ENCODE assay signal across 1 cellular context in the genomic region with DNA sequence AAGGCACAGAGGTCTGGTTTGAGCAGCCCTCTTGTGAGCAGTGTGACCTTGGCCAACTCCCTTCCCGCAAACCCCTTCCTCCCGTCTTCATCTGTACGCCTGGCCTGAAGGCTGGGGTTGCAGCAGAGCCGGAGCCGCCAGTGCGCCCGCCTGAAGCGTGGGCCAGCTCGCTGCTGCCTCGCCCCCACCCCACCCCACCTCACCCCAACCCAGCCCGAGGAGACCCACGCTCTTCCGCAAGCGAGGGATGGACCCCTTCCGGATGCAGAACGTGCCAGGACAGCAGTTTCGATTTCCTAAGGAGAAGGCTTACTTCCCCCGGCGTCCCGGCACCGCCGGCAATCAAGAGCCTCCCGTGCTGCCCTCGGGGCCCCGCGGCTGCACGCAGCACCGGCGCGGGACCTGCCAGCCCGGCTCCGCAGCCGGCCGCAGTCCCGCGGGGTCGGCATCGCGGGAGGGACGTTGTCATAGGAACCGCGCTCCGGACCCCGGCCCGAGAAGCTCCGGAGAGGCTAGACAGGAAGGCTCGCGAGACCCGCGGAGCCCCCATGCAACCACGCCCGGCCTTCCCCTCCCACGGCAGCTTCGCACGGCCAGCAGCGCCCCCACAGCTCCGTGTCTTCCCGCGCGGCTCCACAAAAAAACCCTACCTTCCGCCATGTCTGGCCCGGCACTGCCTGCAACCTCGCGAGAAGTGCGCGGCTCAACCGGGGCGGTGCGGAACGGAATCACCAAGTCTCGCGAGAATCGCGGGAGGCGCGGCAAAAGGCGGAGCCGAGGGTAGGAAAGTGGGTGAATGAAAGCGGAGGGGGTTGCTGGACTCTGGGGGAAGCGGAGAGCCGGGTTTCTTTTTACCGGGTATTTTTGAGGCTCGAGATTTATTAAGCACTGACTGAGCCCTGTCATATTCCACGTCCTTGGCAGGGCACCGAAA.
TF ChIP-seq lines count a peak whose summit lies in the region.

A gene with protein sequence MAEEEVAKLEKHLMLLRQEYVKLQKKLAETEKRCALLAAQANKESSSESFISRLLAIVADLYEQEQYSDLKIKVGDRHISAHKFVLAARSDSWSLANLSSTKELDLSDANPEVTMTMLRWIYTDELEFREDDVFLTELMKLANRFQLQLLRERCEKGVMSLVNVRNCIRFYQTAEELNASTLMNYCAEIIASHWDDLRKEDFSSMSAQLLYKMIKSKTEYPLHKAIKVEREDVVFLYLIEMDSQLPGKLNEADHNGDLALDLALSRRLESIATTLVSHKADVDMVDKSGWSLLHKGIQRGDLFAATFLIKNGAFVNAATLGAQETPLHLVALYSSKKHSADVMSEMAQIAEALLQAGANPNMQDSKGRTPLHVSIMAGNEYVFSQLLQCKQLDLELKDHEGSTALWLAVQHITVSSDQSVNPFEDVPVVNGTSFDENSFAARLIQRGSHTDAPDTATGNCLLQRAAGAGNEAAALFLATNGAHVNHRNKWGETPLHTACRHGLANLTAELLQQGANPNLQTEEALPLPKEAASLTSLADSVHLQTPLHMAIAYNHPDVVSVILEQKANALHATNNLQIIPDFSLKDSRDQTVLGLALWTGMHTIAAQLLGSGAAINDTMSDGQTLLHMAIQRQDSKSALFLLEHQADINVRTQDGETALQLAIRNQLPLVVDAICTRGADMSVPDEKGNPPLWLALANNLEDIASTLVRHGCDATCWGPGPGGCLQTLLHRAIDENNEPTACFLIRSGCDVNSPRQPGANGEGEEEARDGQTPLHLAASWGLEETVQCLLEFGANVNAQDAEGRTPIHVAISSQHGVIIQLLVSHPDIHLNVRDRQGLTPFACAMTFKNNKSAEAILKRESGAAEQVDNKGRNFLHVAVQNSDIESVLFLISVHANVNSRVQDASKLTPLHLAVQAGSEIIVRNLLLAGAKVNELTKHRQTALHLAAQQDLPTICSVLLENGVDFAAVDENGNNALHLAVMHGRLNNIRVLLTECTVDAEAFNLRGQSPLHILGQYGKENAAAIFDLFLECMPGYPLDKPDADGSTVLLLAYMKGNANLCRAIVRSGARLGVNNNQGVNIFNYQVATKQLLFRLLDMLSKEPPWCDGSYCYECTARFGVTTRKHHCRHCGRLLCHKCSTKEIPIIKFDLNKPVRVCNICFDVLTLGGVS (minus strand): TSS at position 698 of the 934 bp plus-strand sequence. CDS start 38 bp downstream, at position 660.

TF ChIP-seq in K562, 482 proteins besides CTCF, POLR2A, EP300 and RAD21 (continued from another document):
- TF ChIP-seq PHF20 (IDR thresholded peaks at IDR 0.05; ENCODE audit: partially characterized antibody) = peak; percentile 72
- peak; percentile 39; the same call in 1 of the 2 replicates for TF ChIP-seq ELF1 (tag; IDR thresholded peaks at IDR 0.05)
- TF ChIP-seq RBBP5 (IDR thresholded peaks at IDR 0.05; ENCODE audit: borderline replicate concordance, insufficient read depth, low read length, poor library complexity, severe bottlenecking) = peak; percentile 96
- TF ChIP-seq, protein P1, sequence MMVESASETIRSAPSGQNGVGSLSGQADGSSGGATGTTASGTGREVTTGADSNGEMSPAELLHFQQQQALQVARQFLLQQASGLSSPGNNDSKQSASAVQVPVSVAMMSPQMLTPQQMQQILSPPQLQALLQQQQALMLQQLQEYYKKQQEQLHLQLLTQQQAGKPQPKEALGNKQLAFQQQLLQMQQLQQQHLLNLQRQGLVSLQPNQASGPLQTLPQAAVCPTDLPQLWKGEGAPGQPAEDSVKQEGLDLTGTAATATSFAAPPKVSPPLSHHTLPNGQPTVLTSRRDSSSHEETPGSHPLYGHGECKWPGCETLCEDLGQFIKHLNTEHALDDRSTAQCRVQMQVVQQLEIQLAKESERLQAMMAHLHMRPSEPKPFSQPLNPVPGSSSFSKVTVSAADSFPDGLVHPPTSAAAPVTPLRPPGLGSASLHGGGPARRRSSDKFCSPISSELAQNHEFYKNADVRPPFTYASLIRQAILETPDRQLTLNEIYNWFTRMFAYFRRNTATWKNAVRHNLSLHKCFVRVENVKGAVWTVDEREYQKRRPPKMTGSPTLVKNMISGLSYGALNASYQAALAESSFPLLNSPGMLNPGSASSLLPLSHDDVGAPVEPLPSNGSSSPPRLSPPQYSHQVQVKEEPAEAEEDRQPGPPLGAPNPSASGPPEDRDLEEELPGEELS (CRISPR knock-in tag; IDR thresholded peaks at IDR 0.05; ENCODE audit: borderline replicate concordance) = no peak
- TF ChIP-seq GTF2E2 (tag; IDR thresholded peaks at IDR 0.05) = 0 out of 2 replicates have a peak, but pooled peaks have one; percentile 23
- TF ChIP-seq ATF7 (IDR thresholded peaks at IDR 0.05) = peak; percentile 23; the same call in 1 of the 2 replicates
- peak; percentile 73 for TF ChIP-seq TAF7 (tag; IDR thresholded peaks at IDR 0.05)
- peak; percentile 87 for TF ChIP-seq HDAC3 (IDR thresholded peaks at IDR 0.05; ENCODE audit: borderline replicate concordance, partially characterized antibody)
- TF ChIP-seq SIN3A (IDR thresholded peaks at IDR 0.05; ENCODE audit: borderline replicate concordance in 2 of 2, control insufficient read depth in 1 of 2, low read depth in 2 of 2, low read length in 2 of 2) = 0 out of 4 replicates have a peak, but pooled peaks of 1 of the 2 experiments have one; percentile 36
- TF ChIP-seq POLR2B (IDR thresholded peaks at IDR 0.05; ENCODE audit: low read depth, partially characterized antibody) = peak; percentile 52
- TF ChIP-seq C11orf30 (IDR thresholded peaks at IDR 0.05; ENCODE audit: low read depth) = peak; percentile 84
- TF ChIP-seq, protein P2, sequence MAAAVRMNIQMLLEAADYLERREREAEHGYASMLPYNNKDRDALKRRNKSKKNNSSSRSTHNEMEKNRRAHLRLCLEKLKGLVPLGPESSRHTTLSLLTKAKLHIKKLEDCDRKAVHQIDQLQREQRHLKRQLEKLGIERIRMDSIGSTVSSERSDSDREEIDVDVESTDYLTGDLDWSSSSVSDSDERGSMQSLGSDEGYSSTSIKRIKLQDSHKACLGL (CRISPR knock-in tag; IDR thresholded peaks at IDR 0.05; ENCODE audit: borderline replicate concordance, poor library complexity, severe bottlenecking) = no peak
- TF ChIP-seq BRCA1 (IDR thresholded peaks at IDR 0.05) = peak; percentile 96; the same call in 1 of the 2 replicates
- TF ChIP-seq BRCA1 (CRISPR knock-in tag; IDR thresholded peaks at IDR 0.05) = no peak
- TF ChIP-seq RNF2 (IDR thresholded peaks at IDR 0.05) = peak; percentile 20; the same call in 1 of the 2 replicates
- peak; percentile 99 for TF ChIP-seq RBM25 (IDR thresholded peaks at IDR 0.05; ENCODE audit: low read depth, low read length, severe bottlenecking)
- no peak for TF ChIP-seq MCM2 (IDR thresholded peaks at IDR 0.05; ENCODE audit: low read depth)
- TF ChIP-seq RB1 (IDR thresholded peaks at IDR 0.05; ENCODE audit: low read depth) = peak; percentile 87
- TF ChIP-seq, protein P3, sequence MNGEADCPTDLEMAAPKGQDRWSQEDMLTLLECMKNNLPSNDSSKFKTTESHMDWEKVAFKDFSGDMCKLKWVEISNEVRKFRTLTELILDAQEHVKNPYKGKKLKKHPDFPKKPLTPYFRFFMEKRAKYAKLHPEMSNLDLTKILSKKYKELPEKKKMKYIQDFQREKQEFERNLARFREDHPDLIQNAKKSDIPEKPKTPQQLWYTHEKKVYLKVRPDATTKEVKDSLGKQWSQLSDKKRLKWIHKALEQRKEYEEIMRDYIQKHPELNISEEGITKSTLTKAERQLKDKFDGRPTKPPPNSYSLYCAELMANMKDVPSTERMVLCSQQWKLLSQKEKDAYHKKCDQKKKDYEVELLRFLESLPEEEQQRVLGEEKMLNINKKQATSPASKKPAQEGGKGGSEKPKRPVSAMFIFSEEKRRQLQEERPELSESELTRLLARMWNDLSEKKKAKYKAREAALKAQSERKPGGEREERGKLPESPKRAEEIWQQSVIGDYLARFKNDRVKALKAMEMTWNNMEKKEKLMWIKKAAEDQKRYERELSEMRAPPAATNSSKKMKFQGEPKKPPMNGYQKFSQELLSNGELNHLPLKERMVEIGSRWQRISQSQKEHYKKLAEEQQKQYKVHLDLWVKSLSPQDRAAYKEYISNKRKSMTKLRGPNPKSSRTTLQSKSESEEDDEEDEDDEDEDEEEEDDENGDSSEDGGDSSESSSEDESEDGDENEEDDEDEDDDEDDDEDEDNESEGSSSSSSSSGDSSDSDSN (IDR thresholded peaks at IDR 0.05; ENCODE audit: borderline replicate concordance in 1 of 2, low read depth in 2 of 2, low read length in 2 of 2) = peak in 1 of 2 experiments; percentile 48; a peak in 1 of 4 replicates
- peak; percentile 56 to 67 for TF ChIP-seq NRF1 (conservative IDR thresholded peaks at IDR 0.05 in 1 of 2, IDR thresholded peaks at IDR 0.05 in 1 of 2)
- peak; percentile 92 for TF ChIP-seq CXXC5 (CRISPR knock-in tag; IDR thresholded peaks at IDR 0.05)
- TF ChIP-seq, protein P4, sequence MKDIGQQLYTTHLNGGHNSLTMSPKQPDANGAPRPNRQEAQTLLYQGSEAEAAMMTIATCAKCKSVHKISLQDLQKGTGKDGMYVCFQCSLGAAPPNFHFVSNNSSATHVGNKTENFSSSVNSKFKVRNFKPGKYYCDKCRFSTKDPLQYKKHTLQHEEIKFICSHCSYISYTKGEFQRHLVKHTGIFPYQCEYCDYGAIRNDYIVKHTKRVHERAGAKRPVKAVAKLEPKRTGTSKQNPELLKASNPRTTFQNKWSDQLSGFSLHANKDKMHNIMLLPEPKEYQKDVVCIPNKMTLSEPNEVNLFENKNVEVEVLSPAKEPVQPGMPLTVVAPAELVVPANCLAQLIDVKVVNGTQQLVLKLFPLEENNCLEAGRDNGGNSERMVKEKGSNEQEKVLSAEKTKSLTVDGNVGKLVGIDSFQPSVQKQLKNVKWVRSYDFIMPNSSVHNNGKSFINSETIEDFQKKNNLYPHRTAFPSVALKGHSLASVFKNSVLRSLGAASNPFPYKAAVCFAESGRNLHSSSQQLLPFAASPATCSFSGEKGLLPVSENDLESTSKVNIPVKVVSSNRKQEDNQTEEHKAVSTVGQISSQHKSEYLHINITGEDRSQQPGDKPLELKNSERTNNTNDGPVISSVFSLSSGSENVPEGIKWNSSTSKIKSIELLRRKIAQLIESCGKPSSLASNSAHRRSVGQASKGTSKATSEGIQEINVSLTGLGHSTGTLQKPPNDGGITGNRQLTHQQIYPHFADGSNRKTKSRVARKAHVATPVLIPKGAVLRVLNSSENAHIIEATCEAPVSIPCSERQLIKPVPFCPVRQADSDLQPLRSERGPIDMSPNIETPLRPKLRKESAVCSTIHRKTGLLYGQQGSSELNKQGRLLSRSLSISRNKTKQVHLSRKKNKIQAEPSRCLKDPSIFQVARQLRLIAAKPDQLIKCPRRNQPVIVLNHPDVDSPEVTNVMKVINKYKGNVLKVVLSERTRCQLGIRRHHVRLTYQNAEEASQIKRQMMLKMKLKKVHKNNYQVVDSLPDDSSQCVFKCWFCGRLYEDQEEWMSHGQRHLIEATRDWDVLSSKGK (CRISPR knock-in tag; IDR thresholded peaks at IDR 0.05) = no peak
- peak; percentile 66 for TF ChIP-seq HNRNPLL (IDR thresholded peaks at IDR 0.05; ENCODE audit: low read depth, low read length, poor library complexity, severe bottlenecking)
- no peak for TF ChIP-seq KLF13 (tag; IDR thresholded peaks at IDR 0.05; ENCODE audit: borderline replicate concordance, low read depth)
- TF ChIP-seq, protein P5, sequence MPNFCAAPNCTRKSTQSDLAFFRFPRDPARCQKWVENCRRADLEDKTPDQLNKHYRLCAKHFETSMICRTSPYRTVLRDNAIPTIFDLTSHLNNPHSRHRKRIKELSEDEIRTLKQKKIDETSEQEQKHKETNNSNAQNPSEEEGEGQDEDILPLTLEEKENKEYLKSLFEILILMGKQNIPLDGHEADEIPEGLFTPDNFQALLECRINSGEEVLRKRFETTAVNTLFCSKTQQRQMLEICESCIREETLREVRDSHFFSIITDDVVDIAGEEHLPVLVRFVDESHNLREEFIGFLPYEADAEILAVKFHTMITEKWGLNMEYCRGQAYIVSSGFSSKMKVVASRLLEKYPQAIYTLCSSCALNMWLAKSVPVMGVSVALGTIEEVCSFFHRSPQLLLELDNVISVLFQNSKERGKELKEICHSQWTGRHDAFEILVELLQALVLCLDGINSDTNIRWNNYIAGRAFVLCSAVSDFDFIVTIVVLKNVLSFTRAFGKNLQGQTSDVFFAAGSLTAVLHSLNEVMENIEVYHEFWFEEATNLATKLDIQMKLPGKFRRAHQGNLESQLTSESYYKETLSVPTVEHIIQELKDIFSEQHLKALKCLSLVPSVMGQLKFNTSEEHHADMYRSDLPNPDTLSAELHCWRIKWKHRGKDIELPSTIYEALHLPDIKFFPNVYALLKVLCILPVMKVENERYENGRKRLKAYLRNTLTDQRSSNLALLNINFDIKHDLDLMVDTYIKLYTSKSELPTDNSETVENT (CRISPR knock-in tag; IDR thresholded peaks at IDR 0.05) = peak; percentile 55; the same call in 1 of the 2 replicates
- peak; percentile 26 for TF ChIP-seq CCNT2 (IDR thresholded peaks at IDR 0.05; ENCODE audit: borderline replicate concordance, extremely low read depth, insufficient read length, low read depth, low read length)
- TF ChIP-seq, protein P6, sequence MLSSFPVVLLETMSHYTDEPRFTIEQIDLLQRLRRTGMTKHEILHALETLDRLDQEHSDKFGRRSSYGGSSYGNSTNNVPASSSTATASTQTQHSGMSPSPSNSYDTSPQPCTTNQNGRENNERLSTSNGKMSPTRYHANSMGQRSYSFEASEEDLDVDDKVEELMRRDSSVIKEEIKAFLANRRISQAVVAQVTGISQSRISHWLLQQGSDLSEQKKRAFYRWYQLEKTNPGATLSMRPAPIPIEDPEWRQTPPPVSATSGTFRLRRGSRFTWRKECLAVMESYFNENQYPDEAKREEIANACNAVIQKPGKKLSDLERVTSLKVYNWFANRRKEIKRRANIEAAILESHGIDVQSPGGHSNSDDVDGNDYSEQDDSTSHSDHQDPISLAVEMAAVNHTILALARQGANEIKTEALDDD (IDR thresholded peaks at IDR 0.05) = peak; percentile 80; the same call in 1 of the 2 replicates
- TF ChIP-seq, protein P7, sequence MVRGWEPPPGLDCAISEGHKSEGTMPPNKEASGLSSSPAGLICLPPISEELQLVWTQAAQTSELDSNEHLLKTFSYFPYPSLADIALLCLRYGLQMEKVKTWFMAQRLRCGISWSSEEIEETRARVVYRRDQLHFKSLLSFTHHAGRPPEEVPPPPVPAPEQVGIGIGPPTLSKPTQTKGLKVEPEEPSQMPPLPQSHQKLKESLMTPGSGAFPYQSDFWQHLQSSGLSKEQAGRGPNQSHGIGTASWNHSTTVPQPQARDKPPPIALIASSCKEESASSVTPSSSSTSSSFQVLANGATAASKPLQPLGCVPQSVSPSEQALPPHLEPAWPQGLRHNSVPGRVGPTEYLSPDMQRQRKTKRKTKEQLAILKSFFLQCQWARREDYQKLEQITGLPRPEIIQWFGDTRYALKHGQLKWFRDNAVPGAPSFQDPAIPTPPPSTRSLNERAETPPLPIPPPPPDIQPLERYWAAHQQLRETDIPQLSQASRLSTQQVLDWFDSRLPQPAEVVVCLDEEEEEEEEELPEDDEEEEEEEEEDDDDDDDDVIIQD (CRISPR knock-in tag; IDR thresholded peaks at IDR 0.05) = no peak
- peak; percentile 85 for TF ChIP-seq SUPT5H (IDR thresholded peaks at IDR 0.05)
- 0 out of 2 replicates have a peak, but pooled peaks have one; percentile 42 for TF ChIP-seq FOXP1 (CRISPR knock-in tag; IDR thresholded peaks at IDR 0.05)
